ENCODE assay signal across 20 cellular contexts in genomic region chr6:103516336-103516735, GRCh38.
DNase-seq lines count a peak whose midpoint lies in the region; TF ChIP-seq lines count a peak whose summit lies in the region.
"Had no signal": no experiment of that assay in that cellular context is flagged by ENCODE, and none has a peak within 500 bp of the region (broad histone marks: within the 10 kb centered on the region; RNA-seq: fewer than 3 reads in every experiment).

No MANE protein-coding gene starts in this region.

- TF ChIP-seq CTCF in WERI-Rb-1 (IDR thresholded peaks at IDR 0.05; ENCODE audit: low read depth, low read length) (no peak), neural progenitor cell (IDR thresholded peaks at IDR 0.05) (no peak), coronary artery (IDR thresholded peaks at IDR 0.05) (no peak)

- H3K27ac ChIP-seq in WERI-Rb-1 (no peak overlapping the region), neural progenitor cell (no peak overlapping the region), coronary artery (no peak overlapping the region)
- H3K27ac ChIP-seq: BLaER1 had no signal

- no peaks in the 10 kb centered on the region for H3F3A ChIP-seq in neural progenitor cell (ENCODE audit: low read depth)

- no peaks in the 10 kb centered on the region for H3K9me3 Mint-ChIP-seq in neural progenitor cell

- H2AFZ ChIP-seq in neural progenitor cell (replicated peaks), result no peak overlapping the region

- no peaks in the 10 kb centered on the region for H4K20me1 ChIP-seq in neural progenitor cell (ENCODE audit: low read depth)
- H4K20me1 ChIP-seq: BLaER1 had no signal

- peaks cover 9% of the 10 kb centered on the region for H3K4me1 Mint-ChIP-seq in neural progenitor cell
- H3K4me1 Mint-ChIP-seq: CD14-positive monocyte; CD4-positive, alpha-beta memory T cell; CD4-positive, CD25-positive, alpha-beta regulatory T cell; CD8-positive, alpha-beta memory T cell had no signal

- no peaks in the 10 kb centered on the region for H3K36me3 Mint-ChIP-seq in neural progenitor cell
- H3K36me3 Mint-ChIP-seq: CD14-positive monocyte; CD4-positive, alpha-beta memory T cell; CD4-positive, CD25-positive, alpha-beta regulatory T cell; CD8-positive, alpha-beta memory T cell had no signal

- H3K4me2 ChIP-seq in neural progenitor cell, result no peak overlapping the region
- H3K4me2 ChIP-seq: BLaER1 had no signal

- no peaks in the 10 kb centered on the region for H3K4me1 ChIP-seq in neural progenitor cell
- H3K4me1 ChIP-seq: BE2C, BLaER1 had no signal

- H3K4me3 Mint-ChIP-seq in neural progenitor cell, result no peak overlapping the region
- H3K4me3 Mint-ChIP-seq: CD14-positive monocyte; CD4-positive, alpha-beta memory T cell; CD4-positive, CD25-positive, alpha-beta regulatory T cell; CD8-positive, alpha-beta memory T cell had no signal

- H3K27me3 ChIP-seq in WERI-Rb-1 (ENCODE audit: insufficient read depth, low read depth, severe bottlenecking) (no peaks in the 10 kb centered on the region), neural progenitor cell (no peaks in the 10 kb centered on the region)
- H3K27me3 ChIP-seq: BE2C, BLaER1 had no signal

- no peaks in the 10 kb centered on the region for H3K79me2 ChIP-seq in neural progenitor cell (ENCODE audit: low read depth)

- no peak overlapping the region for H3K27ac Mint-ChIP-seq in neural progenitor cell
- H3K27ac Mint-ChIP-seq: CD14-positive monocyte; CD4-positive, alpha-beta memory T cell; CD4-positive, CD25-positive, alpha-beta regulatory T cell; CD8-positive, alpha-beta memory T cell had no signal

- H3K27me3 Mint-ChIP-seq in neural progenitor cell (ENCODE audit: insufficient read depth, low read depth), result no peaks in the 10 kb centered on the region
- H3K27me3 Mint-ChIP-seq: CD4-positive, alpha-beta memory T cell; CD4-positive, CD25-positive, alpha-beta regulatory T cell; CD8-positive, alpha-beta memory T cell had no signal

- no peak overlapping the region for H3K9ac ChIP-seq in neural progenitor cell
- H3K9ac ChIP-seq: BLaER1 had no signal

- H3K4me3 ChIP-seq in WERI-Rb-1 (ENCODE audit: low read depth, low read length), result no peak overlapping the region
- H3K4me3 ChIP-seq in neural progenitor cell, result no peak overlapping the region
- no peak overlapping the region for H3K4me3 ChIP-seq in coronary artery
- H3K4me3 ChIP-seq: BLaER1 had no signal

- peak; percentile 64 for DNase-seq in NCI-H82 (lab: John Stamatoyannopoulos, UW)
- DNase-seq in WERI-Rb-1, result peak; percentile 72
- DNase-seq in neural progenitor cell (ENCODE audit: low spot score), result peak; percentile 31
- peak; percentile 29 for DNase-seq in posterior vena cava (ENCODE audit: low spot score)
- no peak for DNase-seq in stimulated activated CD4-positive, alpha-beta T cell treated with anti-CD3 and anti-CD28 coated beads, Interleukin-2, amount 100 ng/mL, for 24 hours
- DNase-seq in NCI-H1436 treated with DMSO at 0.1 percent for 48 hours (lab: John Stamatoyannopoulos, UW), result no peak
- DNase-seq in coronary artery (ENCODE audit: low spot score), result no peak
- no peak for DNase-seq in NCI-H226
- DNase-seq: 8988T; ACHN; BE2C; C1 segment of cervical spinal cord; CD4-positive, alpha-beta memory T cell; CD4-positive, CD25-positive, alpha-beta regulatory T cell; CD8-positive, alpha-beta memory T cell; COR-L47; DMS79 treated with DMSO at 0.1 percent for 48 hours; GF-D8 had no signal

- intact Hi-C loops in posterior vena cava (cut with DNase I), result no loop called here

- H3K36me3 ChIP-seq in WERI-Rb-1 (no peaks in the 10 kb centered on the region), neural progenitor cell (no peaks in the 10 kb centered on the region)
- H3K36me3 ChIP-seq: BE2C, BLaER1 had no signal

- H3K9me3 ChIP-seq in WERI-Rb-1 (ENCODE audit: severe bottlenecking) (no peaks in the 10 kb centered on the region), neural progenitor cell (ENCODE audit: low read depth) (no peaks in the 10 kb centered on the region)
- H3K9me3 ChIP-seq: BE2C, BLaER1 had no signal

Comparison
In these comparisons a context has a peak if more than half of its experiments do, and no peak if none do; other contexts are left out.
1. DNase-seq: peak in NCI-H82 (single experiment), WERI-Rb-1 (single experiment), neural progenitor cell (single experiment) and posterior vena cava (single experiment); none in stimulated activated CD4-positive, alpha-beta T cell treated with anti-CD3 and anti-CD28 coated beads, Interleukin-2, amount 100 ng/mL, for 24 hours (0 of 2), NCI-H1436 treated with DMSO at 0.1 percent for 48 hours (single experiment), coronary artery (single experiment) and NCI-H226 (single experiment).